In the genomic region with DNA sequence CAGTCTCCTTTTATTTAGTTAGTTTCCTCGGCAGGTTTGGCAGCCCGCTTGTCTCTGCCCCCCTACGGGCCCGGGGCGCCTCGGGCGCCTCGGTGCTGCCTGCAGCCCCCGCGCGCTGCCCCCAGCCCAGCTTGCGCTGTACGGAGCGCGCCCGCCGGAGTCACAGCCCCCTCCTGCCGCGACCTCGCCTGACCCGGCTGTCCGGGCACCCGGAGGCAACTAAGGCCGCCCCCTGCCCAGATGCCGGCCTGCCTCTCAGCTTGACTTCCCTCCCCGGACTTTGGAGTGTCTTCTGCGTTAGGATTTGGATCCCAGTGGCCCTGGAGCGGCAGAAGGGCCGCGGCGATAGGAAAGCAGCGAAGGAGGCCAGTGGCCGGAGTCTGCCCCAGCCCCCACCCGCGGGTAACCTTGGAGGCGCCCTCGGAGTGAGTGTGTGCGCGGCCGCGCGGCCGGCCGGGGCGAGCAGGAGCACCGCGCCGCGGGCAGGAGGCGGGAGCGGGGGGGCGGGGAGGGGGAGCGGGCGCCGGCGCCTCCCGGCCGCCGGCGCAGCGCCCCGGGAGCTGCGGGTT, we compare ENCODE assay signal across 8 cellular contexts. TPM values are rescaled to one million over a fixed set of nuclear protein-coding genes. Genes with fewer than 3 reads are reported as not detected.
DNase-seq lines count a peak whose midpoint lies in the region; ATAC-seq and TF ChIP-seq lines count a peak whose summit lies in the region.

No MANE protein-coding gene starts in this region.

- in situ Hi-C loops in GM23248 (cut with MboI): no loop called here

- TF ChIP-seq RAD21 in neural cell (conservative IDR thresholded peaks at IDR 0.05): no peak

- H3K4me2 ChIP-seq in GM23248 (ENCODE audit: unreplicated experiment) (peak overlapping the region; percentile 87), neural cell (ENCODE audit: low read length) (no peak overlapping the region)

- H3K4me1 ChIP-seq in GM23248 (ENCODE audit: insufficient read depth): peaks cover 33% of the 10 kb centered on the region

- H3K27me3 ChIP-seq in GM23248 (replicated peaks; ENCODE audit: insufficient read depth) (no peaks in the 10 kb centered on the region), neural cell (ENCODE audit: insufficient read depth, low read depth, low read length) (peaks cover 99% of the 10 kb centered on the region)

- H2AFZ ChIP-seq in GM23248: peak overlapping the region; percentile 95
- no peak overlapping the region for H2AFZ ChIP-seq in neural cell (ENCODE audit: low read depth, low read length)

- TF ChIP-seq EP300 in neural cell (conservative IDR thresholded peaks at IDR 0.05; ENCODE audit: poor library complexity, severe bottlenecking): no peak

- H3K9ac ChIP-seq in GM23248: peak overlapping the region; percentile 98
- no peak overlapping the region for H3K9ac ChIP-seq in neural cell (ENCODE audit: low read length)

- H3K4me3 ChIP-seq in GM23248: peak overlapping the region; percentile 82
- H3K4me3 ChIP-seq in foreskin fibroblast (ENCODE audit: low read depth in 1 of 2, low read length in 2 of 2): peak overlapping the region; percentile 71 to 83
- H3K4me3 ChIP-seq in neural cell (ENCODE audit: low read length): peak overlapping the region; percentile 53

- POLR2A ChIA-PET in activated CD4-positive, alpha-beta T cell treated with anti-CD3 and anti-CD28 coated beads for 36 hours (lab: Charles Lee): interaction anchor here (1.5 kb wide), 1 partner anchor 9 kb away, joined by 6 read pairs; no protein-coding TSS in a partner anchor

- H3K9me2 ChIP-seq in GM23248 (ENCODE audit: insufficient read depth) (no peaks in the 10 kb centered on the region), neural cell (ENCODE audit: insufficient read depth, low read length) (no peaks in the 10 kb centered on the region)

- H3K79me2 ChIP-seq in GM23248 (ENCODE audit: insufficient read depth) (peaks cover 50% of the 10 kb centered on the region), neural cell (replicated peaks; ENCODE audit: insufficient read depth, low read length) (no peaks in the 10 kb centered on the region)

- intact Hi-C loops in activated CD4-positive, alpha-beta T cell treated with anti-CD3 and anti-CD28 coated beads for 36 hours (cut with DNase I, micrococcal nuclease): loop anchor here (1.0 to 10.0 kb wide), 4 partner anchors 17 to 555 kb away; partner anchors contain the start of genes DMRTA2 (in 1 of the 2) and FAF1 (in 1 of the 2)

- H3K27ac Mint-ChIP-seq in activated CD4-positive, alpha-beta T cell treated with anti-CD3 and anti-CD28 coated beads for 36 hours: no peak overlapping the region
- H3K27ac Mint-ChIP-seq in activated T-helper 17 cell treated with anti-CD3 and anti-CD28 coated beads, Interleukin-2, amount 50 U/mL, for 72 hours: no peak overlapping the region

- no peaks in the 10 kb centered on the region for H3K9me3 ChIP-seq in GM23248 (ENCODE audit: low read depth)
- H3K9me3 ChIP-seq in neural cell (ENCODE audit: low read length): no peaks in the 10 kb centered on the region

- peak overlapping the region; percentile 73 for H3K4me3 Mint-ChIP-seq in activated CD4-positive, alpha-beta T cell treated with anti-CD3 and anti-CD28 coated beads for 36 hours
- H3K4me3 Mint-ChIP-seq in activated T-helper 17 cell treated with anti-CD3 and anti-CD28 coated beads, Interleukin-2, amount 50 U/mL, for 72 hours: peak overlapping the region; percentile 84

- H3K27ac ChIP-seq in GM23248 (peak overlapping the region; percentile 83), neural cell (ENCODE audit: low read length) (no peak overlapping the region)

- H3F3A ChIP-seq in GM23248 (ENCODE audit: insufficient read depth) (peaks cover 7% of the 10 kb centered on the region; the same call in 1 of the 2 replicates), neural cell (ENCODE audit: insufficient read depth, low read length, poor library complexity, severe bottlenecking) (no peaks in the 10 kb centered on the region)

- H3K4me1 Mint-ChIP-seq in activated CD4-positive, alpha-beta T cell treated with anti-CD3 and anti-CD28 coated beads for 36 hours: peaks cover 18% of the 10 kb centered on the region
- H3K4me1 Mint-ChIP-seq in activated T-helper 17 cell treated with anti-CD3 and anti-CD28 coated beads, Interleukin-2, amount 50 U/mL, for 72 hours: peaks cover 18% of the 10 kb centered on the region

- 1% methylated on average over 46 to 55 of the region's 63 CpGs for WGBS in GM23248 (ENCODE audit: low coverage in 1 of 2, low lambda C conversion rate in 2 of 2, missing lambda C conversion rate in 2 of 2), 2 experiments

- no peak for TF ChIP-seq CTCF in foreskin fibroblast (IDR thresholded peaks at IDR 0.05; ENCODE audit: low read depth, low read length)
- TF ChIP-seq CTCF in neural cell (IDR thresholded peaks at IDR 0.05; ENCODE audit: poor library complexity, severe bottlenecking): no peak

- H3K27me3 Mint-ChIP-seq in activated CD4-positive, alpha-beta T cell treated with anti-CD3 and anti-CD28 coated beads for 36 hours: peaks cover 41% of the 10 kb centered on the region
- peaks cover 17% of the 10 kb centered on the region for H3K27me3 Mint-ChIP-seq in activated T-helper 17 cell treated with anti-CD3 and anti-CD28 coated beads, Interleukin-2, amount 50 U/mL, for 72 hours

- no peaks in the 10 kb centered on the region for H3K9me3 Mint-ChIP-seq in activated CD4-positive, alpha-beta T cell treated with anti-CD3 and anti-CD28 coated beads for 36 hours (ENCODE audit: low read depth)
- no peaks in the 10 kb centered on the region for H3K9me3 Mint-ChIP-seq in activated T-helper 17 cell treated with anti-CD3 and anti-CD28 coated beads, Interleukin-2, amount 50 U/mL, for 72 hours

- peaks cover 10% of the 10 kb centered on the region for H3K36me3 Mint-ChIP-seq in activated CD4-positive, alpha-beta T cell treated with anti-CD3 and anti-CD28 coated beads for 36 hours (ENCODE audit: low read depth)
- H3K36me3 Mint-ChIP-seq in activated T-helper 17 cell treated with anti-CD3 and anti-CD28 coated beads, Interleukin-2, amount 50 U/mL, for 72 hours (ENCODE audit: low read depth): peaks cover 17% of the 10 kb centered on the region

- no peaks in the 10 kb centered on the region for H4K20me1 ChIP-seq in GM23248 (ENCODE audit: insufficient read depth)
- no peaks in the 10 kb centered on the region for H4K20me1 ChIP-seq in neural cell (ENCODE audit: insufficient read depth)

- peak; percentile 36 for DNase-seq in activated CD4-positive, alpha-beta T cell treated with anti-CD3 and anti-CD28 coated beads for 36 hours
- DNase-seq in activated CD4-positive, alpha-beta T cell treated with anti-CD3 and anti-CD28 coated beads, Interleukin-2, amount 50 U/mL, for 4 hours: no peak
- DNase-seq in GM23248: peak; percentile 85
- DNase-seq in LoVo (ENCODE audit: low spot score): peak; percentile 41
- peak; percentile 63 to 81 for DNase-seq in foreskin fibroblast
- DNase-seq in NOMO-1 treated with dmso at 0.1 percent for 144 hours (lab: John Stamatoyannopoulos, UW; ENCODE audit: unreplicated experiment): no peak

- CTCF ChIA-PET in activated CD4-positive, alpha-beta T cell treated with anti-CD3 and anti-CD28 coated beads for 36 hours (lab: Charles Lee): interaction anchor here (0.6 to 3.6 kb wide), 8 partner anchors 8 to 211 kb away, joined by 3 to 21 read pairs (median 4); partner anchors contain the start of genes CDKN2C and FAF1

- no peaks in the 10 kb centered on the region for H3K36me3 ChIP-seq in GM23248 (ENCODE audit: low read depth)
- no peaks in the 10 kb centered on the region for H3K36me3 ChIP-seq in neural cell (ENCODE audit: insufficient read depth, low read length)

- ATAC-seq in activated CD4-positive, alpha-beta T cell treated with anti-CD3 and anti-CD28 coated beads for 36 hours: peak; percentile 20
- ATAC-seq in activated T-helper 17 cell treated with anti-CD3 and anti-CD28 coated beads, Interleukin-2, amount 50 U/mL, for 72 hours (replicated peaks): peak; percentile 55

TF ChIP-seq in neural cell, 6 proteins besides CTCF, POLR2A, EP300 and RAD21 (continues in another document):
- TF ChIP-seq EZH2 (IDR thresholded peaks at IDR 0.05; ENCODE audit: borderline replicate concordance, insufficient read depth, low read length, poor library complexity, severe bottlenecking) (no peak), SMC3 (conservative IDR thresholded peaks at IDR 0.05; ENCODE audit: poor library complexity) (no peak), POLR2AphosphoS5 (IDR thresholded peaks at IDR 0.05) (no peak), MXI1 (conservative IDR thresholded peaks at IDR 0.05; ENCODE audit: poor library complexity, severe bottlenecking) (no peak)

RNA-seq across cellular contexts. Expression of gene CDKN2C, which starts 7.6 kb away (rescaled TPM):
- total RNA-seq in activated CD4-positive, alpha-beta T cell treated with anti-CD3 and anti-CD28 coated beads for 36 hours: 10 to 100 TPM in 1 of 2 experiments, 1 to 10 TPM in 1; 9.2 to 12.0 TPM
- 17.3 and 19.2 TPM in 2 replicates for total RNA-seq in GM23248 (2014; rRNA removed; shearing (Covaris generic))
- 11.7 and 12.6 TPM in 2 replicates for polyA plus RNA-seq in GM23248 (2016; fragmentation: Nextera tagmentation; extraction: Ambion mirVana)
- 10 to 100 TPM in 1 of 2 donors, 1 to 10 TPM in 1; 8.3 to 16.2 TPM for total RNA-seq in activated T-helper 17 cell treated with anti-CD3 and anti-CD28 coated beads, Interleukin-2, amount 50 U/mL, for 72 hours
- polyA plus RNA-seq in neural cell: 0.25 TPM in 1 of 2 replicates, not detected in the other
- not detected in 2 replicates for polyA minus RNA-seq in neural cell

RNA-seq across cellular contexts. Expression of gene FAF1, which starts 17.6 kb away (rescaled TPM):
- 10 to 100 TPM; 64.5 to 73.1 TPM for total RNA-seq in activated CD4-positive, alpha-beta T cell treated with anti-CD3 and anti-CD28 coated beads for 36 hours
- total RNA-seq in GM23248 (2014; rRNA removed; shearing (Covaris generic)): 49.1 and 53.9 TPM in 2 replicates
- 7.2 and 9.5 TPM in 2 replicates for polyA plus RNA-seq in GM23248 (2016; fragmentation: Nextera tagmentation; extraction: Ambion mirVana)
- 10 to 100 TPM; 55.5 to 69.7 TPM for total RNA-seq in activated T-helper 17 cell treated with anti-CD3 and anti-CD28 coated beads, Interleukin-2, amount 50 U/mL, for 72 hours
- polyA plus RNA-seq in neural cell: 38.4 and 52.1 TPM in 2 replicates
- polyA minus RNA-seq in neural cell: 87.2 and 105 TPM in 2 replicates

Comparison
In these comparisons a context has a peak if more than half of its experiments do, and no peak if none do; other contexts are left out.
1. DNase-seq: peak in activated CD4-positive, alpha-beta T cell treated with anti-CD3 and anti-CD28 coated beads for 36 hours (single experiment), GM23248 (single experiment), LoVo (single experiment) and foreskin fibroblast (2 of 2); none in activated CD4-positive, alpha-beta T cell treated with anti-CD3 and anti-CD28 coated beads, Interleukin-2, amount 50 U/mL, for 4 hours (0 of 2) and NOMO-1 treated with dmso at 0.1 percent for 144 hours (single experiment).
2. Peak in every context shown above with its lines, with median percentiles within 50 percentile points of each other: H3K4me3 ChIP-seq.